Comparison of ENCODE assay signal across 1 cellular context in genomic region chr6:136962661-136963060, GRCh38.
TF ChIP-seq lines count a peak whose summit lies in the region.

No MANE protein-coding gene starts in this region.

TF ChIP-seq in H1, 55 proteins besides CTCF, POLR2A, EP300 and RAD21 (continued from another document):
- TF ChIP-seq, protein P1, sequence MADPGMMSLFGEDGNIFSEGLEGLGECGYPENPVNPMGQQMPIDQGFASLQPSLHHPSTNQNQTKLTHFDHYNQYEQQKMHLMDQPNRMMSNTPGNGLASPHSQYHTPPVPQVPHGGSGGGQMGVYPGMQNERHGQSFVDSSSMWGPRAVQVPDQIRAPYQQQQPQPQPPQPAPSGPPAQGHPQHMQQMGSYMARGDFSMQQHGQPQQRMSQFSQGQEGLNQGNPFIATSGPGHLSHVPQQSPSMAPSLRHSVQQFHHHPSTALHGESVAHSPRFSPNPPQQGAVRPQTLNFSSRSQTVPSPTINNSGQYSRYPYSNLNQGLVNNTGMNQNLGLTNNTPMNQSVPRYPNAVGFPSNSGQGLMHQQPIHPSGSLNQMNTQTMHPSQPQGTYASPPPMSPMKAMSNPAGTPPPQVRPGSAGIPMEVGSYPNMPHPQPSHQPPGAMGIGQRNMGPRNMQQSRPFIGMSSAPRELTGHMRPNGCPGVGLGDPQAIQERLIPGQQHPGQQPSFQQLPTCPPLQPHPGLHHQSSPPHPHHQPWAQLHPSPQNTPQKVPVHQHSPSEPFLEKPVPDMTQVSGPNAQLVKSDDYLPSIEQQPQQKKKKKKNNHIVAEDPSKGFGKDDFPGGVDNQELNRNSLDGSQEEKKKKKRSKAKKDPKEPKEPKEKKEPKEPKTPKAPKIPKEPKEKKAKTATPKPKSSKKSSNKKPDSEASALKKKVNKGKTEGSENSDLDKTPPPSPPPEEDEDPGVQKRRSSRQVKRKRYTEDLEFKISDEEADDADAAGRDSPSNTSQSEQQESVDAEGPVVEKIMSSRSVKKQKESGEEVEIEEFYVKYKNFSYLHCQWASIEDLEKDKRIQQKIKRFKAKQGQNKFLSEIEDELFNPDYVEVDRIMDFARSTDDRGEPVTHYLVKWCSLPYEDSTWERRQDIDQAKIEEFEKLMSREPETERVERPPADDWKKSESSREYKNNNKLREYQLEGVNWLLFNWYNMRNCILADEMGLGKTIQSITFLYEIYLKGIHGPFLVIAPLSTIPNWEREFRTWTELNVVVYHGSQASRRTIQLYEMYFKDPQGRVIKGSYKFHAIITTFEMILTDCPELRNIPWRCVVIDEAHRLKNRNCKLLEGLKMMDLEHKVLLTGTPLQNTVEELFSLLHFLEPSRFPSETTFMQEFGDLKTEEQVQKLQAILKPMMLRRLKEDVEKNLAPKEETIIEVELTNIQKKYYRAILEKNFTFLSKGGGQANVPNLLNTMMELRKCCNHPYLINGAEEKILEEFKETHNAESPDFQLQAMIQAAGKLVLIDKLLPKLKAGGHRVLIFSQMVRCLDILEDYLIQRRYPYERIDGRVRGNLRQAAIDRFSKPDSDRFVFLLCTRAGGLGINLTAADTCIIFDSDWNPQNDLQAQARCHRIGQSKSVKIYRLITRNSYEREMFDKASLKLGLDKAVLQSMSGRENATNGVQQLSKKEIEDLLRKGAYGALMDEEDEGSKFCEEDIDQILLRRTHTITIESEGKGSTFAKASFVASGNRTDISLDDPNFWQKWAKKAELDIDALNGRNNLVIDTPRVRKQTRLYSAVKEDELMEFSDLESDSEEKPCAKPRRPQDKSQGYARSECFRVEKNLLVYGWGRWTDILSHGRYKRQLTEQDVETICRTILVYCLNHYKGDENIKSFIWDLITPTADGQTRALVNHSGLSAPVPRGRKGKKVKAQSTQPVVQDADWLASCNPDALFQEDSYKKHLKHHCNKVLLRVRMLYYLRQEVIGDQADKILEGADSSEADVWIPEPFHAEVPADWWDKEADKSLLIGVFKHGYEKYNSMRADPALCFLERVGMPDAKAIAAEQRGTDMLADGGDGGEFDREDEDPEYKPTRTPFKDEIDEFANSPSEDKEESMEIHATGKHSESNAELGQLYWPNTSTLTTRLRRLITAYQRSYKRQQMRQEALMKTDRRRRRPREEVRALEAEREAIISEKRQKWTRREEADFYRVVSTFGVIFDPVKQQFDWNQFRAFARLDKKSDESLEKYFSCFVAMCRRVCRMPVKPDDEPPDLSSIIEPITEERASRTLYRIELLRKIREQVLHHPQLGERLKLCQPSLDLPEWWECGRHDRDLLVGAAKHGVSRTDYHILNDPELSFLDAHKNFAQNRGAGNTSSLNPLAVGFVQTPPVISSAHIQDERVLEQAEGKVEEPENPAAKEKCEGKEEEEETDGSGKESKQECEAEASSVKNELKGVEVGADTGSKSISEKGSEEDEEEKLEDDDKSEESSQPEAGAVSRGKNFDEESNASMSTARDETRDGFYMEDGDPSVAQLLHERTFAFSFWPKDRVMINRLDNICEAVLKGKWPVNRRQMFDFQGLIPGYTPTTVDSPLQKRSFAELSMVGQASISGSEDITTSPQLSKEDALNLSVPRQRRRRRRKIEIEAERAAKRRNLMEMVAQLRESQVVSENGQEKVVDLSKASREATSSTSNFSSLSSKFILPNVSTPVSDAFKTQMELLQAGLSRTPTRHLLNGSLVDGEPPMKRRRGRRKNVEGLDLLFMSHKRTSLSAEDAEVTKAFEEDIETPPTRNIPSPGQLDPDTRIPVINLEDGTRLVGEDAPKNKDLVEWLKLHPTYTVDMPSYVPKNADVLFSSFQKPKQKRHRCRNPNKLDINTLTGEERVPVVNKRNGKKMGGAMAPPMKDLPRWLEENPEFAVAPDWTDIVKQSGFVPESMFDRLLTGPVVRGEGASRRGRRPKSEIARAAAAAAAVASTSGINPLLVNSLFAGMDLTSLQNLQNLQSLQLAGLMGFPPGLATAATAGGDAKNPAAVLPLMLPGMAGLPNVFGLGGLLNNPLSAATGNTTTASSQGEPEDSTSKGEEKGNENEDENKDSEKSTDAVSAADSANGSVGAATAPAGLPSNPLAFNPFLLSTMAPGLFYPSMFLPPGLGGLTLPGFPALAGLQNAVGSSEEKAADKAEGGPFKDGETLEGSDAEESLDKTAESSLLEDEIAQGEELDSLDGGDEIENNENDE (IDR thresholded peaks at IDR 0.05; ENCODE audit: insufficient replicate concordance, low read length) = no peak
- no peak for TF ChIP-seq GABPA (IDR thresholded peaks at IDR 0.05; ENCODE audit: borderline replicate concordance, insufficient read depth, low read length)
